Comparison of ENCODE assay signal across 33 cellular contexts in the genomic region with DNA sequence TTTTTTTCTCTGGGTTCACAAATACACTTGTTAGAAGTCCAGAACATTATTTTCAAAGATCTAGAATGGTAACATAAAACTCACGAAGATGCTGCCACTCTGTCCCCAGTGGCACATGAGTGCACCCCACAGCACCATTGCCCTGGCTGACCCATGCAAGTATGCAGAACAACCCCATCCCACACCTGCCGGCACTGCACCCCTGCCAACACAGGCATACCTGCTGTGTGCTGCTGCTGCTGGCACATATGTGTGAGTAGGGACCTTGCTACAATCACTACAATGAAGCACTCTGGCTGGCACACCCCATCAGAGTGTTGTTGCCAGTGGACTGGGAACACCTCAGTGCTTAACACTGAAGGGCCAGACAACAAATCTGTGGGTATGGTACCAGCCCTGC.
DNase-seq lines count a peak whose midpoint lies in the region; ATAC-seq, FAIRE-seq and TF ChIP-seq lines count a peak whose summit lies in the region.
"Had no signal": no experiment of that assay in that cellular context is flagged by ENCODE, and none has a peak within 500 bp of the region (broad histone marks: within the 10 kb centered on the region; RNA-seq: fewer than 3 reads in every experiment).

No MANE protein-coding gene starts in this region.

- no peaks in the 10 kb centered on the region for H3K4me1 ChIP-seq in kidney (ENCODE audit: control insufficient read depth in 1 of 2, insufficient read depth in 1 of 2, low read depth in 1 of 2, low read length in 2 of 2)
- H3K4me1 ChIP-seq: A549; BE2C; BLaER1; BLaER1 treated with 17β-estradiol and CSF1 and Interleukin-3, amounts not matched to agents 10 nM and 100 nM; Caco-2 had no signal

- no peak overlapping the region for H3K4me3 ChIP-seq in kidney (ENCODE audit: low read length in 2 of 2)
- H3K4me3 ChIP-seq: A549; BLaER1; BLaER1 treated with 17β-estradiol and CSF1 and Interleukin-3, amounts not matched to agents 10 nM and 100 nM had no signal

- DNase-seq in natural killer cell treated with Interleukin-12 subunit alpha and Interleukin-12 subunit beta and Interleukin-15 and Interleukin-18, amount 100 ng/mL, for 72 hours (ENCODE audit: low spot score), result peak; percentile 57
- DNase-seq in natural killer cell, result no peak
- peak; percentile 32 for DNase-seq in kidney
- DNase-seq in posterior vena cava (ENCODE audit: low spot score), result no peak
- DNase-seq: 8988T; ACHN; AML-193; BE2C; C1 segment of cervical spinal cord; Caco-2; Calu3; CD4-positive, alpha-beta memory T cell; CD4-positive, alpha-beta T cell; CD4-positive, CD25-positive, alpha-beta regulatory T cell; CD8-positive, alpha-beta memory T cell; CD8-positive, alpha-beta T cell; COR-L47; DMS 273 treated with DMSO at 0.1 percent for 48 hours; DMS153; DMS53; DMS79; DMS79 treated with DMSO at 0.1 percent for 48 hours; DND-41; EL had no signal

- peaks cover 5% of the 10 kb centered on the region for H3K36me3 Mint-ChIP-seq in natural killer cell treated with Interleukin-12 subunit alpha and Interleukin-12 subunit beta and Interleukin-15 and Interleukin-18, amount 100 ng/mL, for 72 hours
- H3K36me3 Mint-ChIP-seq in natural killer cell, result peaks cover 4% of the 10 kb centered on the region
- H3K36me3 Mint-ChIP-seq: CD14-positive monocyte had no signal

- no peak for ATAC-seq in natural killer cell treated with Interleukin-12 subunit alpha and Interleukin-12 subunit beta and Interleukin-15 and Interleukin-18, amount 100 ng/mL, for 72 hours
- ATAC-seq in natural killer cell, result no peak
- ATAC-seq: A549; CD8-positive, alpha-beta T cell had no signal

- no peaks in the 10 kb centered on the region for H3K4me1 Mint-ChIP-seq in natural killer cell treated with Interleukin-12 subunit alpha and Interleukin-12 subunit beta and Interleukin-15 and Interleukin-18, amount 100 ng/mL, for 72 hours (ENCODE audit: low read depth in 2 of 2)
- H3K4me1 Mint-ChIP-seq in natural killer cell, result no peaks in the 10 kb centered on the region
- H3K4me1 Mint-ChIP-seq: B cell; CD14-positive monocyte; CD4-positive, alpha-beta memory T cell; CD8-positive, alpha-beta memory T cell had no signal

- no peaks in the 10 kb centered on the region for H3K36me3 ChIP-seq in kidney (ENCODE audit: control insufficient read depth in 1 of 2, insufficient read depth in 2 of 2, low read length in 2 of 2)
- H3K36me3 ChIP-seq: BE2C; BLaER1; BLaER1 treated with 17β-estradiol and CSF1 and Interleukin-3, amounts not matched to agents 10 nM and 100 nM had no signal

- intact Hi-C loops in natural killer cell (cut with micrococcal nuclease) (no loop called here), kidney (cut with DNase I) (no loop called here), posterior vena cava (cut with DNase I) (no loop called here)

- H3K27ac ChIP-seq in kidney (ENCODE audit: low read depth in 2 of 2, low read length in 2 of 2), result no peak overlapping the region
- H3K27ac ChIP-seq: 22Rv1; A549; BLaER1; BLaER1 treated with 17β-estradiol and CSF1 and Interleukin-3, amounts not matched to agents 10 nM and 100 nM; C4-2B had no signal

- FAIRE-seq in kidney (lab: Jason Lieb, UNC), result no peak
- FAIRE-seq: A204.1, A549, D721Med had no signal

- peaks cover 4 to 20% of the 10 kb centered on the region in 2 donors for H3K27me3 Mint-ChIP-seq in natural killer cell treated with Interleukin-12 subunit alpha and Interleukin-12 subunit beta and Interleukin-15 and Interleukin-18, amount 100 ng/mL, for 72 hours
- H3K27me3 Mint-ChIP-seq in natural killer cell (ENCODE audit: low read depth in 2 of 2), result peaks cover 0 to 15% of the 10 kb centered on the region in 2 donors
- H3K27me3 Mint-ChIP-seq: B cell; CD4-positive, alpha-beta T cell; CD4-positive, CD25-positive, alpha-beta regulatory T cell; CD8-positive, alpha-beta memory T cell had no signal

- H3K9ac ChIP-seq in kidney (ENCODE audit: low read length in 2 of 2), result no peak overlapping the region
- H3K9ac ChIP-seq: BLaER1; BLaER1 treated with 17β-estradiol and CSF1 and Interleukin-3, amounts not matched to agents 10 nM and 100 nM had no signal

- H3K27ac Mint-ChIP-seq in natural killer cell treated with Interleukin-12 subunit alpha and Interleukin-12 subunit beta and Interleukin-15 and Interleukin-18, amount 100 ng/mL, for 72 hours, result no peak overlapping the region
- no peak overlapping the region for H3K27ac Mint-ChIP-seq in natural killer cell
- H3K27ac Mint-ChIP-seq: B cell; CD14-positive monocyte; CD4-positive, alpha-beta memory T cell; CD4-positive, alpha-beta T cell; CD4-positive, CD25-positive, alpha-beta regulatory T cell; CD8-positive, alpha-beta memory T cell; CD8-positive, alpha-beta T cell had no signal

- no peaks in the 10 kb centered on the region for H3K9me3 ChIP-seq in kidney (ENCODE audit: control insufficient read depth in 1 of 2, low read length in 2 of 2)
- H3K9me3 ChIP-seq: A549; BE2C; BLaER1; BLaER1 treated with 17β-estradiol and CSF1 and Interleukin-3, amounts not matched to agents 10 nM and 100 nM; Caco-2 had no signal

- TF ChIP-seq CTCF in natural killer cell (IDR thresholded peaks at IDR 0.05) (no peak), kidney (IDR thresholded peaks at IDR 0.05; ENCODE audit: borderline replicate concordance, extremely low read depth, insufficient read depth) (no peak)

- H3K4me3 Mint-ChIP-seq in natural killer cell treated with Interleukin-12 subunit alpha and Interleukin-12 subunit beta and Interleukin-15 and Interleukin-18, amount 100 ng/mL, for 72 hours, result no peak overlapping the region
- H3K4me3 Mint-ChIP-seq in natural killer cell, result no peak overlapping the region
- H3K4me3 Mint-ChIP-seq: B cell; CD14-positive monocyte; CD4-positive, alpha-beta memory T cell; CD4-positive, alpha-beta T cell; CD4-positive, CD25-positive, alpha-beta regulatory T cell; CD8-positive, alpha-beta memory T cell; CD8-positive, alpha-beta T cell had no signal

- H3K9me3 Mint-ChIP-seq in natural killer cell treated with Interleukin-12 subunit alpha and Interleukin-12 subunit beta and Interleukin-15 and Interleukin-18, amount 100 ng/mL, for 72 hours, result no peaks in the 10 kb centered on the region
- no peaks in the 10 kb centered on the region for H3K9me3 Mint-ChIP-seq in natural killer cell
- H3K9me3 Mint-ChIP-seq: CD8-positive, alpha-beta T cell had no signal

Comparison
In these comparisons a context has a peak if more than half of its experiments do, and no peak if none do; other contexts are left out.
1. DNase-seq: peak in natural killer cell treated with Interleukin-12 subunit alpha and Interleukin-12 subunit beta and Interleukin-15 and Interleukin-18, amount 100 ng/mL, for 72 hours (single experiment) and kidney (single experiment); none in natural killer cell (single experiment) and posterior vena cava (single experiment).